In genomic region chr2:143674055-143674454, GRCh38 we compare ENCODE assay signal across 22 cellular contexts.
"Had no signal": no experiment of that assay in that cellular context is flagged by ENCODE, and none has a peak within 500 bp of the region (broad histone marks: within the 10 kb centered on the region; RNA-seq: fewer than 3 reads in every experiment).

No MANE protein-coding gene starts in this region.

- H3K36me3 ChIP-seq: esophagus muscularis mucosa, gastroesophageal sphincter, heart left ventricle, sigmoid colon, vagina had no signal

- H3K9me3 ChIP-seq: esophagus muscularis mucosa, gastroesophageal sphincter, heart left ventricle, sigmoid colon, testis, vagina had no signal

- H3K4me2 ChIP-seq: smooth muscle cell had no signal

- DNase-seq: activated CD4-positive, alpha-beta T cell treated with anti-CD3 and anti-CD28 coated beads, Interleukin-2, amount 50 U/mL, for 48 hours; activated naive CD4-positive, alpha-beta T cell; activated naive CD8-positive, alpha-beta T cell treated with anti-CD3 and anti-CD28 coated beads, Interleukin-2, amount 10 ng/mL, durations not matched to agents 7 days and 5 days; amniotic stem cell; cerebellar nuclear complex; heart left ventricle; left ventricle myocardium superior; mammary epithelial cell; midbrain; natural killer cell; retina; sigmoid colon; stimulated activated CD4-positive, alpha-beta T cell treated with anti-CD3 and anti-CD28 coated beads, Interleukin-15, amount 100 ng/mL, for 24 hours; testis; trophoblast cell had no signal

- H3K27me3 ChIP-seq: esophagus muscularis mucosa, gastroesophageal sphincter, heart left ventricle, sigmoid colon, testis, vagina had no signal

- H3K4me1 ChIP-seq: esophagus muscularis mucosa, gastroesophageal sphincter, heart left ventricle, sigmoid colon, testis, vagina had no signal

- H3K4me3 ChIP-seq: coronary artery, esophagus muscularis mucosa, gastroesophageal sphincter, heart left ventricle, sigmoid colon, smooth muscle cell, testis, vagina had no signal

- ATAC-seq: gastroesophageal sphincter; heart left ventricle; left ventricle myocardium superior; natural killer cell; stimulated activated memory B cell treated with anti-CD40 and anti-IgM and Interleukin-4, amounts not matched to agents 10 μg/mL and 1 μg/mL and 100 μg/mL, for 72 hours had no signal

- FAIRE-seq: islet of Langerhans had no signal

- H3K27ac ChIP-seq: coronary artery, esophagus muscularis mucosa, gastroesophageal sphincter, heart left ventricle, sigmoid colon, testis, vagina had no signal
